In the genomic region with DNA sequence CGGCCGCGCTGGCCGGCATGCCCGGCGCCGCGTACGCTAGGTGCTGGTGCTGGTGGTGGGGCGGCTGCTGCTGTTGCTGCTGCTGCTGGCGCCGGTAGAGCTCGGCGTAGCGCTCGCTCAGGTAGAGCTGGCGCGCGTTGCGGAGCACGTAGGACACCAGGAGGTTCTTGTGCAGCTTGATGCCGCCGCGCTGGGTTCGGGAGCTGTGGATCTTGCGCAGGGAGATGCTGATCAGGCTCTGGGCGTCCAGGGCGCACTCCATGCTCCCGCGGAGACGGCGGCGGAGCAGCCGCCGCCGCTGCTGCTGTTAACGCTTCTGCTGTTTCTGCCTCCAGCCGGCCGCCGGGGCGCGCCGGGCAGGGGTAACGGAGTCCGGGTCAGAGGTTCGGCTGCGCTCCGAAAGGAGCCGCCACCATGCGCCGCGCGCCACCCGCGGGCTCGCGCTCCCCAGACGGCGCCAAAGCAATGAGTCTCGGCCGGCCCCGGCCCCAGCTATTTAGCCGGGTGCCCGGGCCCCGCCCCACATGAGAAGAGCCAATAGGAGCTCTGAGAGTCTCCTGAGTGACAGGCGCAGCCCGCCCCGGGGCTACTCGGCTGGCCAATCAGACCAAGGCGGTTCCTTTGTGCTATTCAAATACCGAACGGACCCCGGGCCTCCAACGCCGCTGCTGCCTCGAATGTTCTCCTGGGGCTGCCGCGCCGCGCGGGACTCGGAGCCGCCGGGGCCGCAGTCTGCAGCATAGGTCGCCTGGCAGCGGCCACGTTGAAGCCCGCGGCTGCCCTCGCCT, we compare ENCODE assay signal across 8 cellular contexts. TPM values are rescaled to one million over a fixed set of nuclear protein-coding genes. Genes with fewer than 3 reads are reported as not detected.
DNase-seq lines count a peak whose midpoint lies in the region; ATAC-seq, FAIRE-seq and TF ChIP-seq lines count a peak whose summit lies in the region.

A gene (minus strand): TSS at position 471 of the 788 bp plus-strand sequence. CDS start 209 bp downstream, at position 262.

- peak within 1 kb of the TSS; percentile 94 for H3K4me2 ChIP-seq in hepatocyte

- H2AFZ ChIP-seq in hepatocyte: no peak within 1 kb of the TSS

- peak; percentile 64 for ATAC-seq in HG02970 (IDR thresholded peaks at IDR 0.05; ENCODE audit: low FRiP score, unreplicated experiment)

- H3K27me3 ChIP-seq in hepatocyte: no peaks in the 10 kb centered on the region

- peak; percentile 98 for DNase-seq in GM18507 (ENCODE audit: extremely low spot score, insufficient read length, low read depth)
- peak; percentile 58 for DNase-seq in NCI-H187 treated with DMSO at 0.1 percent for 48 hours (lab: John Stamatoyannopoulos, UW)
- peak; percentile 87 for DNase-seq in T-helper 9 cell
- peak; percentile 89 for DNase-seq in astrocyte of the cerebellum (ENCODE audit: low read depth)
- DNase-seq in hepatocyte (ENCODE audit: low spot score): peak; percentile 99
- peak; percentile 98 for DNase-seq in retina
- DNase-seq in OCI-M2 (lab: John Stamatoyannopoulos, UW; ENCODE audit: unreplicated experiment): no peak

- no peaks in the 10 kb centered on the region for H3K36me3 ChIP-seq in hepatocyte (replicated peaks; ENCODE audit: insufficient read depth, low read depth)

- H3K9me3 ChIP-seq in hepatocyte (ENCODE audit: low read depth): no peaks in the 10 kb centered on the region

- peaks cover 14% of the 10 kb centered on the region for H3K79me2 ChIP-seq in hepatocyte

- in situ Hi-C loops in astrocyte of the cerebellum (cut with HindIII; ENCODE audit: low sequenced_read_pairs): no loop called here

- H3K4me1 ChIP-seq in hepatocyte (ENCODE audit: insufficient read depth): peaks cover 44% of the 10 kb centered on the region

- H3K4me3 ChIP-seq in astrocyte of the cerebellum (ENCODE audit: low read depth, low read length) (peak within 1 kb of the TSS; percentile 94), hepatocyte (peak within 1 kb of the TSS; percentile 94)

- TF ChIP-seq CTCF in astrocyte of the cerebellum (IDR thresholded peaks at IDR 0.05; ENCODE audit: low read depth, low read length, missing control alignments) (no peak), hepatocyte (IDR thresholded peaks at IDR 0.05; ENCODE audit: poor library complexity) (no peak)

- H3K27ac ChIP-seq in hepatocyte: peak within 1 kb of the TSS; percentile 99

- no peaks in the 10 kb centered on the region for H4K20me1 ChIP-seq in hepatocyte (ENCODE audit: insufficient read depth, poor library complexity, severe bottlenecking)

- FAIRE-seq in GM18507 (lab: Jason Lieb, UNC): peak; percentile 76

- WGBS in hepatocyte (ENCODE audit: low lambda C conversion rate, missing lambda C conversion rate): 1% methylated on average over 72 of the region's 91 CpGs

- no peaks in the 10 kb centered on the region for H3K9me2 ChIP-seq in hepatocyte (replicated peaks; ENCODE audit: insufficient read depth)

RNA-seq across cellular contexts. Expression of the gene that starts here (rescaled TPM):
- 34.5 and 38.0 TPM in 2 replicates for total RNA-seq in hepatocyte
- 39.7 and 46.5 TPM in 2 replicates for polyA plus RNA-seq in hepatocyte
